In the genomic region with DNA sequence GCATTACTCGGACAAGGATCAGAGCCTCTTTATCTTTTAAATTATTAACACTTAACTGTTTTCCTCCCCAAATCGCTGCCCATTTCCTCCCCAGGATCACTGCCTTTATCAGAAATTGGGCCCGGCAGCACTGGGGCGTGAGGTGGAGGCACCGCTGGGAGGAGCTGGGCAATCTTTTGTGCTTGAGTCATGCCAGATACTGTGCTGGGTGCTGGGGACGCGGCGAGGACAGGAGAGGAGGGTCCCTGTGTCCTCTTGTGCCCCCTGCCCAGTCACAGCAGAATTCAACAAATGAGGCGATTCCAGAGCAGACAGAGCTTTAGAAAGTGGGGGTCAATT, we compare ENCODE assay signal across 7 cellular contexts.
A peak's percentile ranks its signal among the peaks of the same experiment; 100 is the strongest.
DNase-seq lines count a peak whose midpoint lies in the region; ATAC-seq and TF ChIP-seq lines count a peak whose summit lies in the region.

No MANE protein-coding gene starts in this region.

- CTCF ChIA-PET in OCI-LY7 (lab: Charles Lee; ENCODE audit: unreplicated experiment), result no interaction called here

- H2AFZ ChIP-seq in OCI-LY7 (ENCODE audit: low read length), result no peak overlapping the region

- POLR2A ChIA-PET in OCI-LY7 (lab: Charles Lee), result interaction anchor here (0.7 kb wide), 1 partner anchor 788 kb away, joined by 3 read pairs; no protein-coding TSS in a partner anchor

- H3K4me1 Mint-ChIP-seq in stimulated activated naive CD8-positive, alpha-beta T cell treated with anti-CD3 and anti-CD28 coated beads, Interleukin-15, amount 100 ng/mL, for 72 hours, result peaks cover 15% of the 10 kb centered on the region

- no peaks in the 10 kb centered on the region for H4K20me1 ChIP-seq in OCI-LY7 (ENCODE audit: insufficient read depth, low read length)

- DNase-seq in adrenal gland, result peak; percentile 28 to 62 (median 55)
- DNase-seq in iPS-NIHi11 (ENCODE audit: low spot score), result peak; percentile 42
- no peak for DNase-seq in stimulated activated naive CD8-positive, alpha-beta T cell treated with anti-CD3 and anti-CD28 coated beads, Interleukin-15, amount 100 ng/mL, for 72 hours
- DNase-seq in OCI-LY7 (ENCODE audit: low spot score), result no peak
- no peak for DNase-seq in inferior parietal cortex (ENCODE audit: extremely low spot score)

- H3K4me1 ChIP-seq in HUES48 (ENCODE audit: control insufficient read depth, insufficient read depth, low read length) (peaks cover 10% of the 10 kb centered on the region), adrenal gland (replicated peaks in 1 of 2) (peaks cover 4 to 13% of the 10 kb centered on the region in 2 donors), OCI-LY7 (ENCODE audit: insufficient read depth, low read length, poor library complexity, severe bottlenecking) (no peaks in the 10 kb centered on the region)

- TF ChIP-seq POLR2A in adrenal gland (IDR thresholded peaks at IDR 0.05), result no peak

- no peak overlapping the region for H3K27ac ChIP-seq in HUES48 (ENCODE audit: low read depth, low read length)
- H3K27ac ChIP-seq in adrenal gland, result peak overlapping the region; percentile 71 to 90 (median 80)
- H3K27ac ChIP-seq in OCI-LY7 (ENCODE audit: low read depth, low read length, poor library complexity, severe bottlenecking), result no peak overlapping the region

- no peaks in the 10 kb centered on the region for H3K9me3 Mint-ChIP-seq in stimulated activated naive CD8-positive, alpha-beta T cell treated with anti-CD3 and anti-CD28 coated beads, Interleukin-15, amount 100 ng/mL, for 72 hours

- TF ChIP-seq CTCF in adrenal gland (IDR thresholded peaks at IDR 0.05), result no peak
- no peak for TF ChIP-seq CTCF in OCI-LY7 (conservative IDR thresholded peaks at IDR 0.05; ENCODE audit: low read length)

- H3K4me3 ChIP-seq in HUES48 (ENCODE audit: low read depth, low read length) (peak overlapping the region; percentile 64), adrenal gland (peak overlapping the region; percentile 8 to 78 (median 58)), OCI-LY7 (ENCODE audit: low read depth, low read length, poor library complexity, severe bottlenecking) (no peak overlapping the region)

- H3K27me3 Mint-ChIP-seq in stimulated activated naive CD8-positive, alpha-beta T cell treated with anti-CD3 and anti-CD28 coated beads, Interleukin-15, amount 100 ng/mL, for 72 hours, result peaks cover 38% of the 10 kb centered on the region

- H3K79me2 ChIP-seq in OCI-LY7 (ENCODE audit: insufficient read depth, low read depth, low read length), result no peaks in the 10 kb centered on the region

- intact Hi-C loops in adrenal gland (cut with DNase I), result no loop called here
- intact Hi-C loops in OCI-LY7 (cut with micrococcal nuclease; ENCODE audit: unreplicated experiment), result no loop called here

- H3K4me3 Mint-ChIP-seq in stimulated activated naive CD8-positive, alpha-beta T cell treated with anti-CD3 and anti-CD28 coated beads, Interleukin-15, amount 100 ng/mL, for 72 hours, result peak overlapping the region; percentile 70 to 86

- H3K9me2 ChIP-seq in OCI-LY7 (ENCODE audit: insufficient read depth, low read length), result no peaks in the 10 kb centered on the region

- H3K9me3 ChIP-seq in HUES48 (ENCODE audit: control insufficient read depth, insufficient read depth, low read length) (no peaks in the 10 kb centered on the region), adrenal gland (replicated peaks in 1 of 3) (no peaks in the 10 kb centered on the region), OCI-LY7 (ENCODE audit: low read length) (no peaks in the 10 kb centered on the region)

- no peak overlapping the region for H3K27ac Mint-ChIP-seq in stimulated activated naive CD8-positive, alpha-beta T cell treated with anti-CD3 and anti-CD28 coated beads, Interleukin-15, amount 100 ng/mL, for 72 hours

- BruUV-seq in OCI-LY7 (replicated peaks; lab: Mats Ljungman, UMichigan), result no TSS peak

- WGBS in adrenal gland, 4 donors, result 10 to 16% (median 14%) methylated on average over 9 of the region's 9 CpGs

- H3K27me3 ChIP-seq in HUES48 (ENCODE audit: control insufficient read depth, insufficient read depth, low read length) (peaks cover 5% of the 10 kb centered on the region), adrenal gland (no peaks in the 10 kb centered on the region)

- H3K4me2 ChIP-seq in OCI-LY7 (ENCODE audit: low read length), result no peak overlapping the region

- peak; percentile 37 for ATAC-seq in stimulated activated naive CD8-positive, alpha-beta T cell treated with anti-CD3 and anti-CD28 coated beads, Interleukin-15, amount 100 ng/mL, for 72 hours
- ATAC-seq in HG03280 (IDR thresholded peaks at IDR 0.05; ENCODE audit: unreplicated experiment), result no peak

- peak overlapping the region; percentile 36; the same call in 1 of the 2 replicates for H3K9ac ChIP-seq in HUES48 (ENCODE audit: low read depth, low read length)

- no peaks in the 10 kb centered on the region for H3K36me3 ChIP-seq in HUES48 (ENCODE audit: control insufficient read depth, insufficient read depth, low read length)
- H3K36me3 ChIP-seq in adrenal gland (replicated peaks in 1 of 2), result no peaks in the 10 kb centered on the region
- H3K36me3 ChIP-seq in OCI-LY7 (ENCODE audit: insufficient read depth, low read length), result no peaks in the 10 kb centered on the region

Comparison
In these comparisons a context has a peak if more than half of its experiments do, and no peak if none do; other contexts are left out.
1. H3K27ac ChIP-seq: peak in adrenal gland (5 of 5); none in HUES48 (single experiment) and OCI-LY7 (single experiment).
2. DNase-seq: peak in adrenal gland (7 of 7) and iPS-NIHi11 (single experiment); none in stimulated activated naive CD8-positive, alpha-beta T cell treated with anti-CD3 and anti-CD28 coated beads, Interleukin-15, amount 100 ng/mL, for 72 hours (0 of 2), OCI-LY7 (single experiment) and inferior parietal cortex (single experiment).